In the genomic region with DNA sequence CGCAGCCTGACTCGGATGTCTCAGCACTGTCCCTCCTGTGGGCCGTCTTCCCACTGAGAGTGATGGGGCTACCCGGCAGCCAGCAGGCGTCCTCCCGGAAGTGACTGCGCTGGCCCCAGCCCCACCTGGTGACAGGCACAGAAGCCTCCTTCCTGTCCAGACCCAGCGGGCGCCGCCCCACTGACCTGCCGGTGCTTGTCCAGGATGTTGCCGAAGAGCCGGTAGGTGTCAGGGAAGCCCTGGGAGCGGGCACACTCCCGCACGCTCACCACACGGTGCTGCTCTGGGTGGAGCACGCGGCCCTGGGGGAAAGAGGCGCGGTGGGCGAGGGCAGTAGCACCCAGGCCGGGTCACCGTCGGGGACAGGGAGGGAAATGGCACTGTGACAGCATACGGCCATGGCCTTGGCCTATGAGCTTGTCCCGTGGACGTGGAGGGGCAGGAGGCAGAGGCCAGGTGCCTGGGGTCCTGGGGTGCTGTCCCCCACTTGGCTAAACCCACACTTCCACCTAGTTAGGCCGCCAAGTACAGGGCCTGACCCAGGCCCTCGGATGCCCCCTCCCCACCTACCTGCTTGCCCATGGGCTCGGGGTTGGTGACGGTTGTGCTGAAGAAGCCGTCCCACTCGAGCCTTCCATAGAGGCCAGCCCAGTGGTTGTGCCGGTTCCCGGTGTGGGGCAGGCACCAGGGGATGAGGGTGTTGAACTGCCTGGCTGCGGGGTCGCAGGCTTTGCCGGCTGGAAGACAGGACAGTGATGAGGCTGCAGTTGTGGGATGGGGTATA, we compare ENCODE assay signal across 1 cellular context.
TF ChIP-seq lines count a peak whose summit lies in the region.

No MANE protein-coding gene starts in this region.

TF ChIP-seq in IMR-90, 13 proteins besides CTCF, POLR2A, EP300 and RAD21:
- TF ChIP-seq, protein P1, sequence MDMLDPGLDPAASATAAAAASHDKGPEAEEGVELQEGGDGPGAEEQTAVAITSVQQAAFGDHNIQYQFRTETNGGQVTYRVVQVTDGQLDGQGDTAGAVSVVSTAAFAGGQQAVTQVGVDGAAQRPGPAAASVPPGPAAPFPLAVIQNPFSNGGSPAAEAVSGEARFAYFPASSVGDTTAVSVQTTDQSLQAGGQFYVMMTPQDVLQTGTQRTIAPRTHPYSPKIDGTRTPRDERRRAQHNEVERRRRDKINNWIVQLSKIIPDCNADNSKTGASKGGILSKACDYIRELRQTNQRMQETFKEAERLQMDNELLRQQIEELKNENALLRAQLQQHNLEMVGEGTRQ (IDR thresholded peaks at IDR 0.05; ENCODE audit: low read depth, low read length): no peak
- TF ChIP-seq NFE2L2 (IDR thresholded peaks at IDR 0.05; ENCODE audit: low read depth, low read length) (no peak), MAZ (IDR thresholded peaks at IDR 0.05; ENCODE audit: borderline replicate concordance, low read depth, low read length) (no peak), CEBPB (IDR thresholded peaks at IDR 0.05; ENCODE audit: low read depth, low read length) (no peak), MAFK (IDR thresholded peaks at IDR 0.05; ENCODE audit: low read depth, low read length) (no peak), MXI1 (IDR thresholded peaks at IDR 0.05; ENCODE audit: borderline replicate concordance, low read depth, low read length) (no peak), BHLHE40 (IDR thresholded peaks at IDR 0.05; ENCODE audit: low read depth, low read length) (no peak)
TF ChIP-seq in IMR-90: peak in this region for 0.
